Comparison of ENCODE assay signal across 31 cellular contexts in the genomic region with DNA sequence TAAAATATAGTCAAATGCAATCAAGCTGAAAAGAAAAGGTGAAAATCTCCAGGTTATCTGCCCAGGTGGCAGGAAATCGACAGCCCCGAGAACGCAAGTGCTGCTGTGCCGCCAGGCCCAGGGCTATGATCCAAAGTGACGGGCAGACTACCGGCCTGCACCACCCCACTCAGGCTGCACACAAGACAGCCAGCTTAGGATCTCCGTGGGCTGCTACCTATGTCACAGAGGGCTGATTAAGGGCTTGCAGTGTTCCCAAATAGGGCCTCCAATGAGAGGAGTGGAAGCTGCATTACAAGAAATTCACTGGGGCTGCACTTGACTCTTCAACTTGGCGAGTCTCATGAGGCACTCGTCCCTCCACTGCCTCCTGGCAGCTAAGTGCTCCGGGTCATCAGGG.
"Had no signal": no experiment of that assay in that cellular context is flagged by ENCODE, and none has a peak within 500 bp of the region (broad histone marks: within the 10 kb centered on the region; RNA-seq: fewer than 3 reads in every experiment).

No MANE protein-coding gene starts in this region.

- H3K9me3 Mint-ChIP-seq: activated CD4-positive, alpha-beta memory T cell treated with anti-CD3 and anti-CD28 coated beads for 36 hours; activated CD4-positive, alpha-beta T cell treated with anti-CD3 and anti-CD28 coated beads, Interleukin-2, amount 10 ng/mL, durations not matched to agents 7 days and 5 days; activated naive CD4-positive, alpha-beta T cell treated with anti-CD3 and anti-CD28 coated beads, Interleukin-2, amount 50 U/mL, for 24 hours; activated T-helper 1 cell treated with anti-CD3 and anti-CD28 coated beads, Interleukin-12 subunit alpha, Interleukin-12 subunit beta, Interleukin-2, Interleukin-4 antibody, amounts not matched to agents 30 ng/mL and 10 ng/mL and 1 ng/mL, durations not matched to agents 14 hours and 24 hours and 36 hours had no signal

- H3K27ac ChIP-seq: breast epithelium, SJCRH30, VCaP had no signal

- H3K4me3 Mint-ChIP-seq: activated CD4-positive, alpha-beta memory T cell treated with anti-CD3 and anti-CD28 coated beads for 36 hours; activated CD4-positive, alpha-beta T cell treated with anti-CD3 and anti-CD28 coated beads, Interleukin-2, amount 10 ng/mL, durations not matched to agents 7 days and 5 days; activated naive CD4-positive, alpha-beta T cell treated with anti-CD3 and anti-CD28 coated beads, Interleukin-2, amount 50 U/mL, for 24 hours; activated T-helper 1 cell treated with anti-CD3 and anti-CD28 coated beads, Interleukin-12 subunit alpha, Interleukin-12 subunit beta, Interleukin-2, Interleukin-4 antibody, amounts not matched to agents 30 ng/mL and 10 ng/mL and 1 ng/mL, durations not matched to agents 14 hours and 24 hours and 36 hours had no signal

- ATAC-seq: K562, Panc1 had no signal

- H3K27me3 Mint-ChIP-seq: activated CD4-positive, alpha-beta memory T cell treated with anti-CD3 and anti-CD28 coated beads for 36 hours; activated naive CD4-positive, alpha-beta T cell treated with anti-CD3 and anti-CD28 coated beads, Interleukin-2, amount 50 U/mL, for 24 hours had no signal

- FAIRE-seq: K562 had no signal

- H3K36me3 ChIP-seq: breast epithelium, SJCRH30 had no signal

- H3K9me3 ChIP-seq: breast epithelium, SJCRH30, SK-N-SH had no signal

- H3K36me3 Mint-ChIP-seq: activated CD4-positive, alpha-beta memory T cell treated with anti-CD3 and anti-CD28 coated beads for 36 hours had no signal

- H3K9ac ChIP-seq: SK-N-SH had no signal

- H3K4me2 ChIP-seq: SK-N-SH had no signal

- H3K27me3 ChIP-seq: breast epithelium had no signal

- DNase-seq: activated CD4-positive, alpha-beta memory T cell treated with anti-CD3 and anti-CD28 coated beads for 36 hours; activated CD4-positive, alpha-beta T cell treated with anti-CD3 and anti-CD28 coated beads, Interleukin-2, amount 10 ng/mL, durations not matched to agents 7 days and 5 days; activated CD4-positive, CD25-positive, alpha-beta regulatory T cell; activated CD8-positive, alpha-beta memory T cell treated with anti-CD3 and anti-CD28 coated beads, Interleukin-2, amount 50 U/mL, for 4 hours; activated effector memory CD4-positive, alpha-beta T cell treated with Interleukin-2 at 50 U/mL for 16 hours; activated naive CD4-positive, alpha-beta T cell; aorta; central memory CD4-positive, alpha-beta T cell; Karpas-422; MM.1S; NCI-H1105; NCI-H1436 treated with DMSO at 0.1 percent for 48 hours; NCI-H187; NCI-H2081 treated with DMSO at 0.1 percent for 48 hours; NCI-H2171 treated with DMSO at 0.1 percent for 48 hours; NCI-H345; NCI-H510A; NCI-H526 treated with DMSO at 0.1 percent for 48 hours; NCI-H82; OCI-M1; Right ventricle myocardium superior; RPMI8226; SJCRH30; SK-N-SH; T-helper 1 cell had no signal

- H3K4me3 ChIP-seq: breast epithelium, K562, SJCRH30 had no signal

- H3K4me1 ChIP-seq: breast epithelium, SJCRH30 had no signal

- H3K27ac Mint-ChIP-seq: activated CD4-positive, alpha-beta memory T cell treated with anti-CD3 and anti-CD28 coated beads for 36 hours; activated CD4-positive, alpha-beta T cell treated with anti-CD3 and anti-CD28 coated beads, Interleukin-2, amount 10 ng/mL, durations not matched to agents 7 days and 5 days; activated naive CD4-positive, alpha-beta T cell treated with anti-CD3 and anti-CD28 coated beads, Interleukin-2, amount 50 U/mL, for 24 hours; activated T-helper 1 cell treated with anti-CD3 and anti-CD28 coated beads, Interleukin-12 subunit alpha, Interleukin-12 subunit beta, Interleukin-2, Interleukin-4 antibody, amounts not matched to agents 30 ng/mL and 10 ng/mL and 1 ng/mL, durations not matched to agents 14 hours and 24 hours and 36 hours had no signal
